ENCODE assay signal across 8 cellular contexts in the genomic region with DNA sequence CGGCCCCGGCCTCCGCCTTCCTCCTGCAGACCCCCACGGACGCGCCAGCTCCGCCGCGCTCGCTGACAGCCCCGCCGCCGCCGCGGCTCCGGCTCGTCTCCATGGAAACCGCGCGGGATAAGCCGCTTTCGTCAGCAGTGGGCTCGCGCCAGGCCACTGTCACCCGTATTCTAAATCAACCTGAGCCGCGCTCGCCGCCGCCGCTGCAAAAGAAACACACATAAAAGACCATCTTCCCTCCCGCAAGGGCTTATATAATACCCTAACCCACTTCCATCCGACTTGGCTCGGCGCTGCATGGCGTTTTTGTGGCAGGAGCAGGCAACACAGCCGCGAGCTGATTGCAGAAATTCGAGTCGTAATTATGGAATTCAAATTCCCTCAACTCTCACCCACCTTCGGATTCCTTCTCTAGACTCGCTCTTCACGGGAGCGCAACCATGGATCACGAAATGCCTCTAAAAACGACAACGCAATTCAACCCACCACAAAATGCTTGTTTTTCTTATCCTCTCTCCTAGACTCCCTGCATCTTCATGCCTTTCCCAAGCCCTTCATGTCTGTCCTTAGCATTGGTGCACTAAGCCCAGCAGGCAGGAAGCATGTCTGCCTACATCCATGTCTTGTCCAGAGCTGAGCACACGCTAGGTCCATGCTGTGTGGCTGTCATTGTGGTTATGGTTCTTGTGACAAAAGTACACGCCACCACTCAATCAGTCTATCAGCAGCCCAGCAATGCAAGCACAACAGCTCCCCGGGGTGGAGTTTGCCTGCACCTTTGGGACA. TPM values are rescaled to one million over a fixed set of nuclear protein-coding genes. Genes with fewer than 3 reads are reported as not detected.
DNase-seq lines count a peak whose midpoint lies in the region; ATAC-seq lines count a peak whose summit lies in the region.

A gene with protein sequence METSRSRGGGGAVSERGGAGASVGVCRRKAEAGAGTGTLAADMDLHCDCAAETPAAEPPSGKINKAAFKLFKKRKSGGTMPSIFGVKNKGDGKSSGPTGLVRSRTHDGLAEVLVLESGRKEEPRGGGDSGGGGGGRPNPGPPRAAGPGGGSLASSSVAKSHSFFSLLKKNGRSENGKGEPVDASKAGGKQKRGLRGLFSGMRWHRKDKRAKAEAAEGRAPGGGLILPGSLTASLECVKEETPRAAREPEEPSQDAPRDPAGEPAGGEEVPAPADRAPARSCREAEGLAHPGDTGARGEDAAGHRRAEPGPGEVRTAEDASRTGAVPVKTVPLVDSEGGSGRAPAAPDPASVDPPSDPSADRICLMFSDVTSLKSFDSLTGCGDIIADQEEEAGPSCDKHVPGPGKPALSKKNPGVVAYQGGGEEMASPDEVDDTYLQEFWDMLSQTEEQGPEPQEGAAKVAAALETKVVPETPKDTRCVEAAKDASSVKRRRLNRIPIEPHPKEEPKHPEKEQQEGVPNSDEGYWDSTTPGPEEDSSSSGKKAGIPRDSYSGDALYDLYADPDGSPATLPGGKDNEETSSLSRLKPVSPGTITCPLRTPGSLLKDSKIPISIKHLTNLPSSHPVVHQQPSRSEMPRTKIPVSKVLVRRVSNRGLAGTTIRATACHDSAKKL (minus strand): TSS at position 772 of the 786 bp plus-strand sequence. CDS start 669 bp downstream, at position 103.

- H3K9me3 ChIP-seq in MG63 = no peaks in the 10 kb centered on the region

- DNase-seq in DMS53 (lab: John Stamatoyannopoulos, UW) (peak; percentile 81), MG63 (peak; percentile 16), astrocyte of the hippocampus (ENCODE audit: low read depth, low spot score) (peak; percentile 69), inferior parietal cortex (ENCODE audit: extremely low spot score) (peak; percentile 82)
- DNase-seq in stimulated activated naive CD8-positive, alpha-beta T cell treated with anti-CD3 and anti-CD28 coated beads, Interleukin-15, amount 100 ng/mL, for 72 hours = peak in 1 of 2 donors; percentile 5
- DNase-seq in stimulated activated CD4-positive, alpha-beta T cell treated with anti-CD3 and anti-CD28 coated beads, Interleukin-4, amount 100 ng/mL, for 4 hours = no peak

- peaks cover 16% of the 10 kb centered on the region for H3K4me1 Mint-ChIP-seq in stimulated activated naive CD8-positive, alpha-beta T cell treated with anti-CD3 and anti-CD28 coated beads, Interleukin-15, amount 100 ng/mL, for 72 hours

- H3K4me3 ChIP-seq in MG63 = peak within 1 kb of the TSS; percentile 12; the same call in 1 of the 2 replicates

- H3K27me3 ChIP-seq in MG63 = peaks cover 53% of the 10 kb centered on the region

- peaks cover 82% of the 10 kb centered on the region for H3K27me3 Mint-ChIP-seq in stimulated activated naive CD8-positive, alpha-beta T cell treated with anti-CD3 and anti-CD28 coated beads, Interleukin-15, amount 100 ng/mL, for 72 hours

- peak within 1 kb of the TSS; percentile 67 to 90 for H3K27ac Mint-ChIP-seq in stimulated activated naive CD8-positive, alpha-beta T cell treated with anti-CD3 and anti-CD28 coated beads, Interleukin-15, amount 100 ng/mL, for 72 hours

- no peak for ATAC-seq in stimulated activated naive CD8-positive, alpha-beta T cell treated with anti-CD3 and anti-CD28 coated beads, Interleukin-15, amount 100 ng/mL, for 72 hours
- ATAC-seq in GM21515 (IDR thresholded peaks at IDR 0.05; ENCODE audit: unreplicated experiment) (no peak), GM19397 (IDR thresholded peaks at IDR 0.05; ENCODE audit: unreplicated experiment) (no peak)

- H3K4me3 Mint-ChIP-seq in stimulated activated naive CD8-positive, alpha-beta T cell treated with anti-CD3 and anti-CD28 coated beads, Interleukin-15, amount 100 ng/mL, for 72 hours = peak within 1 kb of the TSS; percentile 82 to 85

- no peaks in the 10 kb centered on the region for H3K9me3 Mint-ChIP-seq in stimulated activated naive CD8-positive, alpha-beta T cell treated with anti-CD3 and anti-CD28 coated beads, Interleukin-15, amount 100 ng/mL, for 72 hours

- H3K36me3 ChIP-seq in MG63 = no peaks in the 10 kb centered on the region

RNA-seq across cellular contexts. Expression of the gene that starts here (rescaled TPM):
- not detected in 2 replicates for total RNA-seq in MG63 (2014; rRNA removed; shearing (Covaris generic); ENCODE audit: low replicate concordance)

Comparison
In these comparisons a context has a peak if more than half of its experiments do, and no peak if none do; other contexts are left out.
1. Peak in DNase-seq and H3K4me3 ChIP-seq in MG63; RNA of the gene not detected or under 1 TPM.
2. DNase-seq: peak in DMS53 (single experiment), astrocyte of the hippocampus (single experiment) and inferior parietal cortex (single experiment); none in stimulated activated CD4-positive, alpha-beta T cell treated with anti-CD3 and anti-CD28 coated beads, Interleukin-4, amount 100 ng/mL, for 4 hours (0 of 2).